In genomic region chr6:18263561-18264337, GRCh38 we compare ENCODE assay signal across 8 cellular contexts. TPM values are rescaled to one million over a fixed set of nuclear protein-coding genes. Genes with fewer than 3 reads are reported as not detected.
A peak's percentile ranks its signal among the peaks of the same experiment; 100 is the strongest.
DNase-seq lines count a peak whose midpoint lies in the region; ATAC-seq, FAIRE-seq and TF ChIP-seq lines count a peak whose summit lies in the region.

No MANE protein-coding gene starts in this region.

- peak overlapping the region; percentile 97 for H3K9ac ChIP-seq in Loucy (ENCODE audit: low read depth, low read length, poor library complexity, severe bottlenecking)
- peak overlapping the region; percentile 30 to 92 (median 85) for H3K9ac ChIP-seq in subcutaneous abdominal adipose tissue (ENCODE audit: low read length in 5 of 5)

- no peaks in the 10 kb centered on the region for H3K9me2 ChIP-seq in Loucy (replicated peaks; ENCODE audit: low read depth, low read length)

- H3K36me3 Mint-ChIP-seq in activated CD8-positive, alpha-beta T cell treated with anti-CD3 and anti-CD28 coated beads for 36 hours (ENCODE audit: low read depth) = peaks cover 48% of the 10 kb centered on the region

- CTCF ChIA-PET in activated CD8-positive, alpha-beta T cell treated with anti-CD3 and anti-CD28 coated beads for 36 hours (lab: Charles Lee) = no interaction called here

- peaks cover 5% of the 10 kb centered on the region for H3K9me3 Mint-ChIP-seq in activated CD8-positive, alpha-beta T cell treated with anti-CD3 and anti-CD28 coated beads for 36 hours

- H3K36me3 ChIP-seq in Loucy (ENCODE audit: insufficient read depth, low read length) (0 out of 2 replicates have a peak, but pooled peaks cover 3% of the 10 kb centered on the region), mesodermal cell (ENCODE audit: control insufficient read depth, insufficient read depth, low read length) (peaks cover 36% of the 10 kb centered on the region), subcutaneous abdominal adipose tissue (ENCODE audit: control insufficient read depth in 5 of 5, insufficient read depth in 5 of 5, low read length in 5 of 5) (peaks cover 0 to 3% (median 0%) of the 10 kb centered on the region in 5 donors)

- peak overlapping the region; percentile 25 for H2AFZ ChIP-seq in Loucy (ENCODE audit: low read length)

- no peaks in the 10 kb centered on the region for H3F3A ChIP-seq in Loucy (ENCODE audit: low read depth)

- no peak for FAIRE-seq in H54 (lab: Jason Lieb, UNC)

- H3K4me3 ChIP-seq in Loucy (ENCODE audit: low read length, poor library complexity, severe bottlenecking) (peak overlapping the region; percentile 86), epithelial cell of esophagus (ENCODE audit: low read length) (peak overlapping the region; percentile 54), mesodermal cell (ENCODE audit: extremely low read depth, insufficient read depth, low read length, poor library complexity, severe bottlenecking) (peak overlapping the region; percentile 95), subcutaneous abdominal adipose tissue (ENCODE audit: low read depth in 1 of 5, low read length in 5 of 5) (peak overlapping the region; percentile 87 to 94 (median 91))

- peaks cover 42% of the 10 kb centered on the region for H3K4me1 Mint-ChIP-seq in activated CD8-positive, alpha-beta T cell treated with anti-CD3 and anti-CD28 coated beads for 36 hours (ENCODE audit: low read depth)

- ATAC-seq in activated CD8-positive, alpha-beta T cell treated with anti-CD3 and anti-CD28 coated beads for 36 hours = no peak

- H3K27me3 ChIP-seq in Loucy (ENCODE audit: insufficient read depth, low read length, poor library complexity, severe bottlenecking) (peaks cover 28% of the 10 kb centered on the region), subcutaneous abdominal adipose tissue (ENCODE audit: control insufficient read depth in 5 of 5, insufficient read depth in 4 of 5, low read length in 5 of 5) (peaks cover 0 to 3% (median 0%) of the 10 kb centered on the region in 5 donors)

- DNase-seq in DMS153 treated with DMSO at 0.1 percent for 48 hours (lab: John Stamatoyannopoulos, UW; ENCODE audit: unreplicated experiment) (peak; percentile 22), DMS153 (lab: John Stamatoyannopoulos, UW) (no peak), H54 (ENCODE audit: insufficient read length, low spot score) (peak; percentile 44), epithelial cell of esophagus (ENCODE audit: low read depth) (peak; percentile 61)
- DNase-seq in activated CD8-positive, alpha-beta T cell treated with anti-CD3 and anti-CD28 coated beads for 36 hours = peak; percentile 30

- peak overlapping the region; percentile 95 for H3K27ac ChIP-seq in mesodermal cell (ENCODE audit: low read depth, low read length, severe bottlenecking)
- H3K27ac ChIP-seq in subcutaneous abdominal adipose tissue (ENCODE audit: low read depth, low read length) = peak overlapping the region; percentile 88

- peaks cover 63% of the 10 kb centered on the region for H3K79me2 ChIP-seq in Loucy (ENCODE audit: insufficient read depth, low read length)

- intact Hi-C loops in activated CD8-positive, alpha-beta T cell treated with anti-CD3 and anti-CD28 coated beads for 36 hours (cut with micrococcal nuclease) = loop anchor here (5.0 kb wide), 1 partner anchor 106 kb away; the partner anchor contains the start of genes KDM1B and TPMT

- H3K27me3 Mint-ChIP-seq in activated CD8-positive, alpha-beta T cell treated with anti-CD3 and anti-CD28 coated beads for 36 hours = no peaks in the 10 kb centered on the region

- no peak; the same call in 1 of the 2 replicates for TF ChIP-seq POLR2A in H54 (IDR thresholded peaks at IDR 0.05; ENCODE audit: low read depth, low read length)

- peak overlapping the region; percentile 90 for H3K4me3 Mint-ChIP-seq in activated CD8-positive, alpha-beta T cell treated with anti-CD3 and anti-CD28 coated beads for 36 hours

- peak overlapping the region; percentile 96 for H3K27ac Mint-ChIP-seq in activated CD8-positive, alpha-beta T cell treated with anti-CD3 and anti-CD28 coated beads for 36 hours

- H3K4me1 ChIP-seq in Loucy (ENCODE audit: insufficient read depth, low read length, poor library complexity, severe bottlenecking) = peaks cover 52% of the 10 kb centered on the region
- H3K4me1 ChIP-seq in mesodermal cell (ENCODE audit: control insufficient read depth, insufficient read depth, low read length, poor library complexity, severe bottlenecking) = peaks cover 20% of the 10 kb centered on the region
- peaks cover 3 to 40% (median 36%) of the 10 kb centered on the region in 5 donors for H3K4me1 ChIP-seq in subcutaneous abdominal adipose tissue (ENCODE audit: control insufficient read depth in 5 of 5, insufficient read depth in 5 of 5, low read length in 5 of 5)

- TF ChIP-seq CTCF in Loucy (conservative IDR thresholded peaks at IDR 0.05; ENCODE audit: low read length) (no peak), epithelial cell of esophagus (IDR thresholded peaks at IDR 0.05; ENCODE audit: insufficient read depth, low read depth, low read length, missing control alignments) (no peak)
- TF ChIP-seq CTCF in activated CD8-positive, alpha-beta T cell treated with anti-CD3 and anti-CD28 coated beads for 36 hours (IDR thresholded peaks at IDR 0.05) = no peak

- POLR2A ChIA-PET in activated CD8-positive, alpha-beta T cell treated with anti-CD3 and anti-CD28 coated beads for 36 hours (lab: Charles Lee) = interaction anchor here (0.6 to 3.1 kb wide), 8 partner anchors 11 to 579 kb away, joined by 3 to 9 read pairs (median 3); no protein-coding TSS in a partner anchor

- no peaks in the 10 kb centered on the region; the same call in 1 of the 2 replicates for H3K9me3 ChIP-seq in Loucy (ENCODE audit: insufficient read depth, low read depth, low read length)
- peaks cover 11% of the 10 kb centered on the region for H3K9me3 ChIP-seq in mesodermal cell (ENCODE audit: control insufficient read depth, low read length)
- H3K9me3 ChIP-seq in subcutaneous abdominal adipose tissue (ENCODE audit: control insufficient read depth in 5 of 5, low read length in 5 of 5) = no peaks in the 10 kb centered on the region

- H4K20me1 ChIP-seq in Loucy (ENCODE audit: insufficient read depth, low read length, poor library complexity, severe bottlenecking) = peaks cover 49% of the 10 kb centered on the region

- peak overlapping the region; percentile 83 for H3K4me2 ChIP-seq in Loucy (ENCODE audit: low read depth, low read length, poor library complexity, severe bottlenecking)

- WGBS in mesodermal cell (ENCODE audit: insufficient coverage in 2 of 2), 2 experiments = 0 to 1% methylated on average over 46 to 52 of the region's 70 CpGs

RNA-seq across cellular contexts. Expression of gene DEK, which starts 0.6 kb away (rescaled TPM):
- total RNA-seq in activated CD8-positive, alpha-beta T cell treated with anti-CD3 and anti-CD28 coated beads for 36 hours = 100 to 1,000 TPM; 185 to 191 TPM
- 91.5 TPM for polyA plus RNA-seq in mesodermal cell (2013, experiment 1 of 2)
- polyA plus RNA-seq in mesodermal cell (2013, experiment 2 of 2) = 129 TPM
